1 cellular context compared by ENCODE assay signal in the genomic region with DNA sequence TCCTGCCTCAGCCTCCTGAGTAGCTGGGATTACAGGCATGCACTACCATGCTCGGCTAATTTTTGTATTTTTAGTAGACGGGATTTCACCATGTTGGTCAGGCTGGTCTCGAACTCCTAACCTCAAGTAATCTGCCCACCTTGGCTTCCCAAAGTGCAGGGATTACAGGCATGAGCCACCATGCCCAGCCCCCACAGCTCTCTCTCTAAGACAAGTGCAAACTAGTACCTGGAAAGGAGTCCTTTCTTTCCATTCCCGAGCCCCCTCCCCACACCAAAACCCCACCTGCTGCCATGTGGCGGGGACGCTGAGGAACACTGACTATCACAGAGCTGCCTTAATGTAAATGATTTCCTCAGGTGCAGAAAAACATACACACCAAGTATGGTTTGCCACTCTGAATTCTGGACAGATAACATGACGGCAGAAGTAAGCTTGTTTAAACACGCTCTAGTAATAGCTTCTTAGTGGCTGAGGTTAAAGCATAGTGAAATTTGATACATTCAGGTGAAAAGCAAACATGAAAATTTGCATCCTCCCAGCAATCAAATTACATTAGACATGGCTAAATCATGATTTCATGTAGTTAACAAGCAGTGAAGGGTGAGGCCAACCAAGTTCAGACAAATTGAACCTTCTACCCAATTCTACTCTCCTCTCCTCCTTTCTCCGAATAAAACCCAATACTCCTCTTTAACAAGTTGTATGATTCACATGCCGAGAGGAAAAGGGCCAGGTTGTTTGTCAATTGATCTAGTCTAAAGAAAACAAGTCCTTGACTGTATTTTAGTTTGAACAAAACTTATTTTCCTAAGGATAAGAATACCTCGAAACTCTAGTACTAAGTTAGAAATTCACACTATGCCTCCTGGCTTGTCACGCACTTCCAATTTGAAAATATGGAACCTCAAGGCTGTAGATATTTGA.
TF ChIP-seq lines count a peak whose summit lies in the region.

No MANE protein-coding gene starts in this region.

TF ChIP-seq in liver, 16 proteins besides CTCF, POLR2A, EP300 and RAD21:
- TF ChIP-seq EGR1 (IDR thresholded peaks at IDR 0.05; ENCODE audit: low read depth in 2 of 2) (peak in 1 of 2 donors; percentile 45), RXRA (IDR thresholded peaks at IDR 0.05) (peak in 1 of 2 donors; percentile 19), NR2F2 (IDR thresholded peaks at IDR 0.05) (no peak), SP1 (IDR thresholded peaks at IDR 0.05) (peak; percentile 13), GABPA (IDR thresholded peaks at IDR 0.05 in 1 of 2, conservative IDR thresholded peaks at IDR 0.05 in 1 of 2) (no peak), JUND (IDR thresholded peaks at IDR 0.05) (peak in 1 of 2 donors; percentile 37)
- TF ChIP-seq, protein P1, sequence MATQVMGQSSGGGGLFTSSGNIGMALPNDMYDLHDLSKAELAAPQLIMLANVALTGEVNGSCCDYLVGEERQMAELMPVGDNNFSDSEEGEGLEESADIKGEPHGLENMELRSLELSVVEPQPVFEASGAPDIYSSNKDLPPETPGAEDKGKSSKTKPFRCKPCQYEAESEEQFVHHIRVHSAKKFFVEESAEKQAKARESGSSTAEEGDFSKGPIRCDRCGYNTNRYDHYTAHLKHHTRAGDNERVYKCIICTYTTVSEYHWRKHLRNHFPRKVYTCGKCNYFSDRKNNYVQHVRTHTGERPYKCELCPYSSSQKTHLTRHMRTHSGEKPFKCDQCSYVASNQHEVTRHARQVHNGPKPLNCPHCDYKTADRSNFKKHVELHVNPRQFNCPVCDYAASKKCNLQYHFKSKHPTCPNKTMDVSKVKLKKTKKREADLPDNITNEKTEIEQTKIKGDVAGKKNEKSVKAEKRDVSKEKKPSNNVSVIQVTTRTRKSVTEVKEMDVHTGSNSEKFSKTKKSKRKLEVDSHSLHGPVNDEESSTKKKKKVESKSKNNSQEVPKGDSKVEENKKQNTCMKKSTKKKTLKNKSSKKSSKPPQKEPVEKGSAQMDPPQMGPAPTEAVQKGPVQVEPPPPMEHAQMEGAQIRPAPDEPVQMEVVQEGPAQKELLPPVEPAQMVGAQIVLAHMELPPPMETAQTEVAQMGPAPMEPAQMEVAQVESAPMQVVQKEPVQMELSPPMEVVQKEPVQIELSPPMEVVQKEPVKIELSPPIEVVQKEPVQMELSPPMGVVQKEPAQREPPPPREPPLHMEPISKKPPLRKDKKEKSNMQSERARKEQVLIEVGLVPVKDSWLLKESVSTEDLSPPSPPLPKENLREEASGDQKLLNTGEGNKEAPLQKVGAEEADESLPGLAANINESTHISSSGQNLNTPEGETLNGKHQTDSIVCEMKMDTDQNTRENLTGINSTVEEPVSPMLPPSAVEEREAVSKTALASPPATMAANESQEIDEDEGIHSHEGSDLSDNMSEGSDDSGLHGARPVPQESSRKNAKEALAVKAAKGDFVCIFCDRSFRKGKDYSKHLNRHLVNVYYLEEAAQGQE (IDR thresholded peaks at IDR 0.05), result no peak
- TF ChIP-seq, protein P2, sequence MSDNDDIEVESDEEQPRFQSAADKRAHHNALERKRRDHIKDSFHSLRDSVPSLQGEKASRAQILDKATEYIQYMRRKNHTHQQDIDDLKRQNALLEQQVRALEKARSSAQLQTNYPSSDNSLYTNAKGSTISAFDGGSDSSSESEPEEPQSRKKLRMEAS (IDR thresholded peaks at IDR 0.05), result no peak
- TF ChIP-seq, protein P3, sequence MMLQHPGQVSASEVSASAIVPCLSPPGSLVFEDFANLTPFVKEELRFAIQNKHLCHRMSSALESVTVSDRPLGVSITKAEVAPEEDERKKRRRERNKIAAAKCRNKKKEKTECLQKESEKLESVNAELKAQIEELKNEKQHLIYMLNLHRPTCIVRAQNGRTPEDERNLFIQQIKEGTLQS (IDR thresholded peaks at IDR 0.05), result no peak
